22 cellular contexts compared by ENCODE assay signal in genomic region chr10:102405632-102406031, GRCh38. TPM values are rescaled to one million over a fixed set of nuclear protein-coding genes. Genes with fewer than 3 reads are reported as not detected.
A peak's percentile ranks its signal among the peaks of the same experiment; 100 is the strongest.
DNase-seq lines count a peak whose midpoint lies in the region; ATAC-seq and TF ChIP-seq lines count a peak whose summit lies in the region.
"Had no signal": no experiment of that assay in that cellular context is flagged by ENCODE, and none has a peak within 500 bp of the region (broad histone marks: within the 10 kb centered on the region; RNA-seq: fewer than 3 reads in every experiment).

No MANE protein-coding gene starts in this region.

- no peaks in the 10 kb centered on the region for H4K20me1 ChIP-seq in GM23248 (ENCODE audit: insufficient read depth)

- H3K9me3 ChIP-seq in muscle layer of colon (ENCODE audit: low read length) = no peaks in the 10 kb centered on the region
- H3K9me3 ChIP-seq in transverse colon = no peaks in the 10 kb centered on the region
- H3K9me3 ChIP-seq in GM23248 (ENCODE audit: low read depth) = no peaks in the 10 kb centered on the region

- TF ChIP-seq EP300 in transverse colon (IDR thresholded peaks at IDR 0.05; ENCODE audit: low read depth) = no peak

- TF ChIP-seq CTCF in transverse colon (IDR thresholded peaks at IDR 0.05) = no peak

- in situ Hi-C loops in transverse colon (cut with MboI; ENCODE audit: low pct_ligation_motif_present in 1 of 4, low pct_unique_long_range_greater_than_20kb in 1 of 4, low sequenced_read_pairs in 3 of 4) = no loop called here
- in situ Hi-C loops in GM23248 (cut with MboI) = no loop called here

- H3F3A ChIP-seq in GM23248 (ENCODE audit: insufficient read depth) = no peaks in the 10 kb centered on the region

- H3K27ac Mint-ChIP-seq in activated T-cell treated with anti-CD3 and anti-CD28 coated beads, Interleukin-2, amount 50 U/mL, for 72 hours = peak overlapping the region; percentile 62
- H3K27ac Mint-ChIP-seq: dendritic cell treated with granulocyte-macrophage colony-stimulating factor and Interleukin-4, amounts not matched to agents 40 ng/mL and 50 ng/mL, for 4 days; HFFc6 had no signal

- WGBS in transverse colon (ENCODE audit: low coverage in 1 of 2), 2 donors = 70 to 71% methylated on average over 4 to 6 of the region's 6 CpGs
- whole genome bisulfite sequencing in GM23248 (ENCODE audit: low coverage in 1 of 2, low lambda C conversion rate in 2 of 2, missing lambda C conversion rate in 2 of 2), 2 experiments = 41 to 47% methylated on average over 6 of the region's 6 CpGs

- H3K4me1 ChIP-seq in muscle layer of colon (ENCODE audit: insufficient read depth, low read length) = peaks cover 58% of the 10 kb centered on the region
- H3K4me1 ChIP-seq in transverse colon = peaks cover 11 to 17% (median 16%) of the 10 kb centered on the region in 4 donors
- peaks cover 6% of the 10 kb centered on the region; the same call in 1 of the 2 replicates for H3K4me1 ChIP-seq in GM23248 (ENCODE audit: insufficient read depth)

- intact Hi-C loops in transverse colon (cut with DNase I; ENCODE audit: low total_unique reads) = no loop called here

- no peaks in the 10 kb centered on the region for H3K9me2 ChIP-seq in GM23248 (ENCODE audit: insufficient read depth)

- ATAC-seq in activated T-cell treated with anti-CD3 and anti-CD28 coated beads, Interleukin-2, amount 50 U/mL, for 72 hours (replicated peaks in 1 of 2) = no peak
- ATAC-seq in activated T-cell treated with anti-CD3 and anti-CD28 coated beads, Interleukin-2, amount 50 U/mL, for 4 hours = no peak

- H3K4me3 ChIP-seq in muscle layer of colon (ENCODE audit: low read depth in 1 of 2, low read length in 2 of 2) (no peak overlapping the region), transverse colon (no peak overlapping the region), GM23248 (no peak overlapping the region)

- no peak for DNase-seq in activated T-cell treated with anti-CD3 and anti-CD28 coated beads, Interleukin-2, amount 50 U/mL, for 72 hours
- DNase-seq in activated T-cell treated with anti-CD3 and anti-CD28 coated beads, Interleukin-2, amount 50 U/mL, for 4 hours = no peak
- DNase-seq in RPMI8226 (peak; percentile 17), transverse colon (no peak), GM23248 (no peak), HT-29 (ENCODE audit: low spot score) (no peak), COLO829 (ENCODE audit: low spot score) (no peak)
- DNase-seq: activated naive CD8-positive, alpha-beta T cell treated with anti-CD3 and anti-CD28 coated beads, Interleukin-2, amount 10 ng/mL, durations not matched to agents 7 days and 5 days; brain microvascular endothelial cell; CD8-positive, alpha-beta memory T cell; DMS79 treated with DMSO at 0.1 percent for 48 hours; HFFc6; mesendoderm; NCI-H1105 treated with DMSO at 0.1 percent for 48 hours; NCI-H526 treated with DMSO at 0.1 percent for 48 hours; SHP77; stimulated activated CD4-positive, alpha-beta T cell treated with anti-CD3 and anti-CD28 coated beads, Interleukin-12 subunit alpha, Interleukin-12 subunit beta, amount 100 ng/mL, for 4 hours; trophoblast cell had no signal

- H3K27me3 ChIP-seq in muscle layer of colon (ENCODE audit: control insufficient read depth in 1 of 2, insufficient read depth in 2 of 2, low read length in 2 of 2) (peaks cover 6 to 25% of the 10 kb centered on the region in 2 donors), transverse colon (peaks cover 31% of the 10 kb centered on the region), GM23248 (replicated peaks; ENCODE audit: insufficient read depth) (peaks cover 6% of the 10 kb centered on the region; the same call in 1 of the 2 replicates)

- no peaks in the 10 kb centered on the region for H3K79me2 ChIP-seq in GM23248 (ENCODE audit: insufficient read depth)

- H3K4me3 Mint-ChIP-seq in activated T-cell treated with anti-CD3 and anti-CD28 coated beads, Interleukin-2, amount 50 U/mL, for 72 hours = no peak overlapping the region
- H3K4me3 Mint-ChIP-seq in activated T-cell treated with anti-CD3 and anti-CD28 coated beads, Interleukin-2, amount 50 U/mL, for 4 hours = no peak overlapping the region
- H3K4me3 Mint-ChIP-seq: activated naive CD8-positive, alpha-beta T cell treated with anti-CD3 and anti-CD28 coated beads, Interleukin-2, amount 10 ng/mL, durations not matched to agents 7 days and 5 days; dendritic cell treated with granulocyte-macrophage colony-stimulating factor and Interleukin-4, amounts not matched to agents 40 ng/mL and 50 ng/mL, for 4 days; HFFc6 had no signal

- TF ChIP-seq POLR2A in transverse colon (IDR thresholded peaks at IDR 0.05) = no peak

- no peak overlapping the region for H3K4me2 ChIP-seq in GM23248 (ENCODE audit: unreplicated experiment)

- H2AFZ ChIP-seq in GM23248 = no peak overlapping the region

- H3K36me3 Mint-ChIP-seq in activated T-cell treated with anti-CD3 and anti-CD28 coated beads, Interleukin-2, amount 50 U/mL, for 72 hours (ENCODE audit: insufficient read depth in 2 of 2) = peaks cover 0 to 2% of the 10 kb centered on the region in 2 donors
- H3K36me3 Mint-ChIP-seq in activated T-cell treated with anti-CD3 and anti-CD28 coated beads, Interleukin-2, amount 50 U/mL, for 4 hours (ENCODE audit: insufficient read depth) = peaks cover 3% of the 10 kb centered on the region

- peaks cover 7% of the 10 kb centered on the region for H3K27me3 Mint-ChIP-seq in activated T-cell treated with anti-CD3 and anti-CD28 coated beads, Interleukin-2, amount 50 U/mL, for 72 hours (ENCODE audit: low read depth)
- H3K27me3 Mint-ChIP-seq in activated T-cell treated with anti-CD3 and anti-CD28 coated beads, Interleukin-2, amount 50 U/mL, for 4 hours (ENCODE audit: low read depth) = peaks cover 12% of the 10 kb centered on the region

- peaks cover 46% of the 10 kb centered on the region for H3K4me1 Mint-ChIP-seq in activated T-cell treated with anti-CD3 and anti-CD28 coated beads, Interleukin-2, amount 50 U/mL, for 72 hours (ENCODE audit: low read depth)
- peaks cover 15% of the 10 kb centered on the region for H3K4me1 Mint-ChIP-seq in activated T-cell treated with anti-CD3 and anti-CD28 coated beads, Interleukin-2, amount 50 U/mL, for 4 hours (ENCODE audit: low read depth)

- H3K36me3 ChIP-seq in muscle layer of colon (ENCODE audit: insufficient read depth, low read length) = peaks cover 40% of the 10 kb centered on the region
- H3K36me3 ChIP-seq in transverse colon = no peaks in the 10 kb centered on the region
- H3K36me3 ChIP-seq in GM23248 (ENCODE audit: low read depth) = no peaks in the 10 kb centered on the region

- H3K27ac ChIP-seq in muscle layer of colon (ENCODE audit: low read depth, low read length) = peak overlapping the region; percentile 71
- H3K27ac ChIP-seq in transverse colon = peak overlapping the region; percentile 47 to 99 (median 90)
- no peak overlapping the region for H3K27ac ChIP-seq in GM23248
- H3K27ac ChIP-seq: brain microvascular endothelial cell, epithelial cell of prostate had no signal

- no peaks in the 10 kb centered on the region for H3K9me3 Mint-ChIP-seq in activated T-cell treated with anti-CD3 and anti-CD28 coated beads, Interleukin-2, amount 50 U/mL, for 72 hours
- no peaks in the 10 kb centered on the region for H3K9me3 Mint-ChIP-seq in activated T-cell treated with anti-CD3 and anti-CD28 coated beads, Interleukin-2, amount 50 U/mL, for 4 hours
- H3K9me3 Mint-ChIP-seq: activated naive CD8-positive, alpha-beta T cell treated with anti-CD3 and anti-CD28 coated beads, Interleukin-2, amount 10 ng/mL, durations not matched to agents 7 days and 5 days; CD8-positive, alpha-beta memory T cell; dendritic cell treated with granulocyte-macrophage colony-stimulating factor and Interleukin-4, amounts not matched to agents 40 ng/mL and 50 ng/mL, for 4 days; HFFc6 had no signal

- H3K9ac ChIP-seq in muscle layer of colon (ENCODE audit: low read length) (peak overlapping the region; percentile 21), GM23248 (no peak overlapping the region)

RNA-seq across cellular contexts. Expression of gene NFKB2, which starts 10.1 kb away (rescaled TPM):
- total RNA-seq in activated T-cell treated with anti-CD3 and anti-CD28 coated beads, Interleukin-2, amount 50 U/mL, for 72 hours = 100 to 1,000 TPM; 472 to 564 TPM
- 100 to 1,000 TPM; 300 to 365 (median 302) TPM for total RNA-seq in activated T-cell treated with anti-CD3 and anti-CD28 coated beads, Interleukin-2, amount 50 U/mL, for 4 hours
- total RNA-seq in transverse colon = 10 to 100 TPM in 3 of 4 donors, 1 to 10 TPM in 1; 4.4 to 24.5 (median 17.8) TPM
- 21.5 and 34.7 TPM in 2 replicates for total RNA-seq in GM23248 (2014; rRNA removed; shearing (Covaris generic))
- 5.7 and 6.7 TPM in 2 replicates for polyA plus RNA-seq in GM23248 (2016; fragmentation: Nextera tagmentation; extraction: Ambion mirVana)
- 27.5 and 38.4 TPM in 2 replicates for total RNA-seq in HT-29 (2014; rRNA removed; shearing (Covaris generic))

RNA-seq across cellular contexts. Expression of gene PSD, which starts 13.0 kb away (rescaled TPM):
- 10 to 100 TPM in 1 of 2 donors, 1 to 10 TPM in 1; 8.6 to 11.7 TPM for total RNA-seq in activated T-cell treated with anti-CD3 and anti-CD28 coated beads, Interleukin-2, amount 50 U/mL, for 72 hours
- 1 to 10 TPM; 2.3 to 4.6 (median 3.7) TPM for total RNA-seq in activated T-cell treated with anti-CD3 and anti-CD28 coated beads, Interleukin-2, amount 50 U/mL, for 4 hours
- total RNA-seq in transverse colon = 10 to 100 TPM; 38.9 to 56.1 (median 49.4) TPM
- 1.0 and 11.3 TPM in 2 replicates for total RNA-seq in GM23248 (2014; rRNA removed; shearing (Covaris generic))
- polyA plus RNA-seq in GM23248 (2016; fragmentation: Nextera tagmentation; extraction: Ambion mirVana) = 0.95 and 1.8 TPM in 2 replicates
- 0.18 and 0.47 TPM in 2 replicates for total RNA-seq in HT-29 (2014; rRNA removed; shearing (Covaris generic))

RNA-seq across cellular contexts. Expression of gene FBXL15, which starts 15.0 kb away (rescaled TPM):
- 10 to 100 TPM; 15.3 TPM for total RNA-seq in activated T-cell treated with anti-CD3 and anti-CD28 coated beads, Interleukin-2, amount 50 U/mL, for 72 hours
- total RNA-seq in activated T-cell treated with anti-CD3 and anti-CD28 coated beads, Interleukin-2, amount 50 U/mL, for 4 hours = 10 to 100 TPM; 16.5 to 17.7 (median 16.6) TPM
- total RNA-seq in transverse colon = 10 to 100 TPM; 16.7 to 56.3 (median 46.0) TPM
- 23.1 and 23.6 TPM in 2 replicates for total RNA-seq in GM23248 (2014; rRNA removed; shearing (Covaris generic))
- 17.7 and 19.8 TPM in 2 replicates for polyA plus RNA-seq in GM23248 (2016; fragmentation: Nextera tagmentation; extraction: Ambion mirVana)
- total RNA-seq in HT-29 (2014; rRNA removed; shearing (Covaris generic)) = 25.5 and 49.5 TPM in 2 replicates

RNA-seq across cellular contexts. Expression of gene CUEDC2, which starts 26.7 kb away (rescaled TPM):
- total RNA-seq in activated T-cell treated with anti-CD3 and anti-CD28 coated beads, Interleukin-2, amount 50 U/mL, for 72 hours = 10 to 100 TPM; 78.7 to 79.5 TPM
- total RNA-seq in activated T-cell treated with anti-CD3 and anti-CD28 coated beads, Interleukin-2, amount 50 U/mL, for 4 hours = 10 to 100 TPM; 44.3 to 50.6 (median 45.3) TPM
- 10 to 100 TPM in 3 of 4 donors, 1 to 10 TPM in 1; 5.2 to 35.2 (median 33.5) TPM for total RNA-seq in transverse colon
- total RNA-seq in GM23248 (2014; rRNA removed; shearing (Covaris generic)) = 54.1 and 58.8 TPM in 2 replicates
- polyA plus RNA-seq in GM23248 (2016; fragmentation: Nextera tagmentation; extraction: Ambion mirVana) = 85.9 and 87.6 TPM in 2 replicates
- total RNA-seq in HT-29 (2014; rRNA removed; shearing (Covaris generic)) = 37.0 and 38.6 TPM in 2 replicates

RNA-seq across cellular contexts. Expression of gene C10orf95, which starts 45.7 kb away (rescaled TPM):
- under 1 TPM in 1 of 2 donors, not detected in 1; 0.21 TPM for total RNA-seq in activated T-cell treated with anti-CD3 and anti-CD28 coated beads, Interleukin-2, amount 50 U/mL, for 72 hours
- total RNA-seq in activated T-cell treated with anti-CD3 and anti-CD28 coated beads, Interleukin-2, amount 50 U/mL, for 4 hours = under 1 TPM; 0.27 to 0.96 (median 0.45) TPM
- total RNA-seq in transverse colon = 10 to 100 TPM in 1 of 4 donors, 1 to 10 TPM in 1, under 1 TPM in 2; 0.48 to 34.4 (median 1.1) TPM
- total RNA-seq in GM23248 (2014; rRNA removed; shearing (Covaris generic)) = not detected in 2 replicates
- polyA plus RNA-seq in GM23248 (2016; fragmentation: Nextera tagmentation; extraction: Ambion mirVana) = not detected in 2 replicates
- 4.5 and 11.7 TPM in 2 replicates for total RNA-seq in HT-29 (2014; rRNA removed; shearing (Covaris generic))
- polyA plus RNA-seq: AG04450 had no signal
